In genomic region chr6:25415701-25416100, GRCh38 we compare ENCODE assay signal across 30 cellular contexts.
"Had no signal": no experiment of that assay in that cellular context is flagged by ENCODE, and none has a peak within 500 bp of the region (broad histone marks: within the 10 kb centered on the region; RNA-seq: fewer than 3 reads in every experiment).

No MANE protein-coding gene starts in this region.

- H3K4me2 ChIP-seq: neural progenitor cell, smooth muscle cell had no signal

- H3K4me3 Mint-ChIP-seq: effector memory CD8-positive, alpha-beta T cell; memory B cell; mesothelial cell of epicardium; naive B cell; natural killer cell treated with Interleukin-12 subunit alpha and Interleukin-12 subunit beta and Interleukin-15 and Interleukin-18, amount 100 ng/mL, for 72 hours; neural progenitor cell had no signal

- H3K36me3 Mint-ChIP-seq: natural killer cell treated with Interleukin-12 subunit alpha and Interleukin-12 subunit beta and Interleukin-15 and Interleukin-18, amount 100 ng/mL, for 72 hours had no signal

- H3K9ac ChIP-seq: neural progenitor cell, parathyroid adenoma had no signal

- H3K36me3 ChIP-seq: esophagus squamous epithelium, neural progenitor cell, right atrium auricular region, thoracic aorta, tibial nerve, upper lobe of right lung, uterus had no signal

- H3K27ac Mint-ChIP-seq: effector memory CD8-positive, alpha-beta T cell; memory B cell; mesothelial cell of epicardium; natural killer cell treated with Interleukin-12 subunit alpha and Interleukin-12 subunit beta and Interleukin-15 and Interleukin-18, amount 100 ng/mL, for 72 hours; neural progenitor cell; progenitor cell of endocrine pancreas had no signal

- DNase-seq: effector memory CD8-positive, alpha-beta T cell; erythroblast; esophagus squamous epithelium; foreskin melanocyte; hypothalamus; kidney; mucosa of descending colon; naive B cell; stimulated activated CD4-positive, alpha-beta T cell treated with anti-CD3 and anti-CD28 coated beads, Interleukin-12 subunit alpha, Interleukin-12 subunit beta, amount 100 ng/mL, for 4 hours; stimulated activated CD4-positive, alpha-beta T cell treated with anti-CD3 and anti-CD28 coated beads, Interleukin-1b, Interleukin-23, amount 100 ng/mL, for 48 hours; stimulated activated CD4-positive, alpha-beta T cell treated with anti-CD3 and anti-CD28 coated beads, Interleukin-4, amount 100 ng/mL, for 1 hour; stimulated activated CD8-positive, alpha-beta memory T cell treated with anti-CD3 and anti-CD28 coated beads, Interleukin-4, amount 100 ng/mL, for 48 hours; stimulated activated naive CD8-positive, alpha-beta T cell treated with anti-CD3 and anti-CD28 coated beads, Interleukin-15, Interleukin-2, amounts not matched to agents 100 U/mL and 50 U/mL, for 24 hours; substantia nigra; upper lobe of right lung; uterus had no signal

- H3K4me3 ChIP-seq: coronary artery, esophagus squamous epithelium, lung, mucosa of descending colon, neural progenitor cell, right atrium auricular region, smooth muscle cell, thoracic aorta, tibial nerve, upper lobe of right lung, uterus had no signal

- H3K27ac ChIP-seq: coronary artery, esophagus squamous epithelium, neural progenitor cell, parathyroid adenoma, right atrium auricular region, uterus had no signal

- H3K9me3 Mint-ChIP-seq: effector memory CD8-positive, alpha-beta T cell; natural killer cell treated with Interleukin-12 subunit alpha and Interleukin-12 subunit beta and Interleukin-15 and Interleukin-18, amount 100 ng/mL, for 72 hours had no signal

- H2AFZ ChIP-seq: neural progenitor cell, parathyroid adenoma had no signal

- H3K9me3 ChIP-seq: esophagus squamous epithelium, mucosa of descending colon, right atrium auricular region, thoracic aorta, tibial nerve, upper lobe of right lung, uterus had no signal

- ATAC-seq: effector memory CD8-positive, alpha-beta T cell; left lobe of liver; mucosa of descending colon; natural killer cell treated with Interleukin-12 subunit alpha and Interleukin-12 subunit beta and Interleukin-15 and Interleukin-18, amount 100 ng/mL, for 72 hours; sciatic nerve; stimulated activated naive CD8-positive, alpha-beta T cell treated with anti-CD3 and anti-CD28 coated beads, Interleukin-15, Interleukin-2, amounts not matched to agents 100 U/mL and 50 U/mL, for 24 hours; upper lobe of right lung had no signal

- H3K27me3 ChIP-seq: esophagus squamous epithelium, neural progenitor cell, right atrium auricular region, tibial nerve, upper lobe of right lung, uterus had no signal

- H3K27me3 Mint-ChIP-seq: memory B cell, progenitor cell of endocrine pancreas had no signal
